Comparison of ENCODE assay signal across 1 cellular context in the genomic region with DNA sequence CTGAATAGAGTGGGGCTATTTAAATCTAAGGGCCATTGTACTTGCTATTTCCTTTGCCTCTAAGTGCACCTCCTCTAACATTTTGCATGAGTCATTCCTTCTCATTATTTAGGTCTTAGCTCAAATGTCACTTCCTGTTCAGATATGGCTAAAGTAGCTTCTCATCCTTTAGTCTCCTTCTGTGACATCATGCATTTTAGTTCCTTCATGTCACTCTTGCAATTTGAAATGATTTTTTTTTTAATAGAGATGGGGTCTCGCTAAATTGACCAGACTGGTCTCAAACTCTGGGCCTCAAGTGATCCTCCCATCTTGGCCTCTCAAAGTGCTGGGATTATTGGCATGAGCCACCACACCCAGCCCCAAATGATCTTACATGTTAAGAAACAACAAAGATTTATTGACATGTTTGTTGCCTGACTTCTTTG.
TF ChIP-seq lines count a peak whose summit lies in the region.

No MANE protein-coding gene starts in this region.

TF ChIP-seq in K562, 482 proteins besides CTCF, POLR2A, EP300 and RAD21 (continued from another document):
- TF ChIP-seq MAFK (IDR thresholded peaks at IDR 0.05; ENCODE audit: low read length) (peak; percentile 83), ESRRA (IDR thresholded peaks at IDR 0.05; ENCODE audit: borderline replicate concordance, low read depth) (no peak), SMARCC2 (IDR thresholded peaks at IDR 0.05; ENCODE audit: low read depth) (peak; percentile 70)
